ENCODE assay signal across 19 cellular contexts in the genomic region with DNA sequence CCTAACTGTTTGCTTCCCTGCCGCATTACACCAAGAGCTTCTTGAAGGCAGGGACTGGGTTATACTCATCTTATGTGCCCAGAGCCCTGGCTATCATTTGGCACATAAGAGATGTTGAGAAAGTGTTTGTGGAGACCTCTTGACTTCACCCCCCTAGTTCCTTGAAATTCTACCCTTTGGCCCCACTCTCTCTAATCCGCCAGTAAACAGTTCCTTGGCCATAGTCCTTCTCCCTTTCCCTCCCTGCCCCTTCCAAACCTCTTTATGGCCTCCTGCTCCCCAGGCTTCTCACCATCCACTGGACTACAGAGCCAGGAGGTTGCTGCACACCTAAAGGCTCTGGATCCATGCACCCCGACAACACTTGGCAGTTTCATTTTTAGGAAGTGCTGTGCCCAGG. TPM values are rescaled to one million over a fixed set of nuclear protein-coding genes. Genes with fewer than 3 reads are reported as not detected.
DNase-seq lines count a peak whose midpoint lies in the region; ATAC-seq and TF ChIP-seq lines count a peak whose summit lies in the region.
"Had no signal": no experiment of that assay in that cellular context is flagged by ENCODE, and none has a peak within 500 bp of the region (broad histone marks: within the 10 kb centered on the region; RNA-seq: fewer than 3 reads in every experiment).

No MANE protein-coding gene starts in this region.

- H3K27ac ChIP-seq in left ventricle myocardium inferior (replicated peaks) (peak overlapping the region; percentile 94), heart right ventricle (peak overlapping the region in 3 of 10 donors; percentile 88 to 93 (median 91)), temporal lobe (ENCODE audit: low read depth, low read length) (peak overlapping the region; percentile 82), neuronal stem cell (replicated peaks; ENCODE audit: low read length) (no peak overlapping the region)
- H3K27ac ChIP-seq in naive thymus-derived CD4-positive, alpha-beta T cell (ENCODE audit: low read depth, low read length) = no peak overlapping the region
- H3K27ac ChIP-seq: GM23248, KMS-11 had no signal

- H3K79me1 ChIP-seq in neuronal stem cell (ENCODE audit: low read depth, low read length) = no peaks in the 10 kb centered on the region

- H3K9me3 ChIP-seq in left ventricle myocardium inferior (replicated peaks) = no peaks in the 10 kb centered on the region
- no peaks in the 10 kb centered on the region for H3K9me3 ChIP-seq in heart right ventricle
- no peaks in the 10 kb centered on the region for H3K9me3 ChIP-seq in naive thymus-derived CD4-positive, alpha-beta T cell (ENCODE audit: control insufficient read depth in 2 of 3, low read length in 3 of 3)
- no peaks in the 10 kb centered on the region for H3K9me3 ChIP-seq in neuronal stem cell (replicated peaks in 1 of 2; ENCODE audit: control insufficient read depth in 2 of 2, insufficient read depth in 1 of 2, low read depth in 1 of 2, low read length in 2 of 2)
- H3K9me3 ChIP-seq: Peyer's patch had no signal

- no peak overlapping the region for H2AFZ ChIP-seq in neuronal stem cell (ENCODE audit: low read length)
- H2AFZ ChIP-seq: GM23248 had no signal

- peaks cover 13% of the 10 kb centered on the region for H3K4me1 Mint-ChIP-seq in activated B cell treated with CpG ODN at 0.5 μM for 24 hours
- H3K4me1 Mint-ChIP-seq in naive thymus-derived CD4-positive, alpha-beta T cell = peaks cover 0 to 18% (median 12%) of the 10 kb centered on the region in 7 donors

- ATAC-seq in heart right ventricle (no peak), activated B cell treated with CpG ODN at 0.5 μM for 24 hours (ENCODE audit: low read depth) (no peak)
- ATAC-seq in naive thymus-derived CD4-positive, alpha-beta T cell = no peak

- H2AK5ac ChIP-seq in neuronal stem cell (ENCODE audit: low read depth, low read length) = no peak overlapping the region

- intact Hi-C loops in left ventricle myocardium inferior (cut with micrococcal nuclease) (no loop called here), heart right ventricle (cut with DNase I) (no loop called here), activated B cell treated with CpG ODN at 0.5 μM for 24 hours (cut with micrococcal nuclease) (no loop called here)
- intact Hi-C loops in naive thymus-derived CD4-positive, alpha-beta T cell (cut with micrococcal nuclease) = no loop called here

- H3K9ac ChIP-seq in neuronal stem cell (ENCODE audit: low read depth, low read length, poor library complexity) = no peak overlapping the region
- H3K9ac ChIP-seq: GM23248, KMS-11 had no signal

- no peaks in the 10 kb centered on the region for H3K27me3 ChIP-seq in left ventricle myocardium inferior (ENCODE audit: low read depth)
- H3K27me3 ChIP-seq in heart right ventricle = peaks cover 0 to 11% (median 0%) of the 10 kb centered on the region in 7 donors
- H3K27me3 ChIP-seq in naive thymus-derived CD4-positive, alpha-beta T cell (ENCODE audit: control insufficient read depth in 2 of 2, insufficient read depth in 2 of 2, low read length in 2 of 2) = no peaks in the 10 kb centered on the region
- H3K27me3 ChIP-seq in neuronal stem cell (ENCODE audit: control insufficient read depth in 3 of 3, insufficient read depth in 3 of 3, low read depth in 1 of 3, low read length in 3 of 3) = peaks cover 0 to 73% (median 0%) of the 10 kb centered on the region in 3 experiments
- H3K27me3 ChIP-seq: Peyer's patch had no signal

- no peaks in the 10 kb centered on the region for H3K27me3 Mint-ChIP-seq in activated B cell treated with CpG ODN at 0.5 μM for 24 hours
- peaks cover 0 to 51% (median 0%) of the 10 kb centered on the region in 5 donors for H3K27me3 Mint-ChIP-seq in naive thymus-derived CD4-positive, alpha-beta T cell

- TF ChIP-seq CTCF in left ventricle myocardium inferior (IDR thresholded peaks at IDR 0.05; ENCODE audit: borderline replicate concordance) (no peak), heart right ventricle (IDR thresholded peaks at IDR 0.05) (no peak), activated B cell treated with CpG ODN at 0.5 μM for 24 hours (IDR thresholded peaks at IDR 0.05) (no peak)

- no peak overlapping the region for H2BK15ac ChIP-seq in neuronal stem cell (ENCODE audit: low read length)

- no peak overlapping the region for H3K4me3 ChIP-seq in left ventricle myocardium inferior
- no peak overlapping the region for H3K4me3 ChIP-seq in heart right ventricle
- H3K4me3 ChIP-seq in naive thymus-derived CD4-positive, alpha-beta T cell (ENCODE audit: low read length) = no peak overlapping the region
- H3K4me3 ChIP-seq in neuronal stem cell (ENCODE audit: low read length in 2 of 2) = no peak overlapping the region
- H3K4me3 ChIP-seq: GM23248, Peyer's patch had no signal

- H2BK12ac ChIP-seq in neuronal stem cell (ENCODE audit: low read length) = no peak overlapping the region

- WGBS in heart right ventricle, 2 donors = 73 to 77% methylated on average over 3 of the region's 3 CpGs
- no CpG with 5 or more reads among the region's 3 CpGs for WGBS in neuronal stem cell (ENCODE audit: extremely low coverage in 2 of 2, insufficient read length in 2 of 2, insufficient replicate concordance in 1 of 2), 2 donors

- H3K4me3 Mint-ChIP-seq in activated B cell treated with CpG ODN at 0.5 μM for 24 hours = no peak overlapping the region
- peak overlapping the region in 6 of 10 donors; percentile 14 to 93 (median 44) for H3K4me3 Mint-ChIP-seq in naive thymus-derived CD4-positive, alpha-beta T cell
- H3K4me3 Mint-ChIP-seq: HFFc6 had no signal

- no peaks in the 10 kb centered on the region for H3K36me3 Mint-ChIP-seq in activated B cell treated with CpG ODN at 0.5 μM for 24 hours (ENCODE audit: low read depth)
- H3K36me3 Mint-ChIP-seq in naive thymus-derived CD4-positive, alpha-beta T cell = no peaks in the 10 kb centered on the region

- no peak overlapping the region for H3K18ac ChIP-seq in neuronal stem cell (ENCODE audit: low read length)

- no peak overlapping the region for H4K8ac ChIP-seq in neuronal stem cell (ENCODE audit: low read depth, low read length)

- CTCF ChIA-PET in activated B cell treated with CpG ODN at 0.5 μM for 24 hours (lab: Charles Lee) = interaction anchor here (2.7 kb wide), 1 partner anchor 17 kb away, joined by 9 read pairs; no protein-coding TSS in a partner anchor
- CTCF ChIA-PET in naive thymus-derived CD4-positive, alpha-beta T cell (lab: Charles Lee) = interaction anchor here (1.0 to 2.3 kb wide), 3 partner anchors 19 to 474 kb away, joined by 3 to 6 read pairs (median 3); no protein-coding TSS in a partner anchor

- DNase-seq in left ventricle myocardium inferior (no peak), heart right ventricle (no peak), activated B cell treated with CpG ODN at 0.5 μM for 24 hours (no peak), NCI-H524 (lab: John Stamatoyannopoulos, UW) (no peak), neuronal stem cell (ENCODE audit: low spot score) (no peak), NCI-H2227 treated with DMSO at 0.1 percent for 48 hours (lab: John Stamatoyannopoulos, UW) (no peak)
- DNase-seq in naive thymus-derived CD4-positive, alpha-beta T cell = no peak
- DNase-seq: DMS 273 treated with DMSO at 0.1 percent for 48 hours, GM23248, HFFc6, MM.1S, NCI-H1105, NCI-H187 treated with DMSO at 0.1 percent for 48 hours, NCI-H2171 treated with DMSO at 0.1 percent for 48 hours, NCI-H510A, Peyer's patch, SHP77 had no signal

- peak overlapping the region; percentile 30 for H3K27ac Mint-ChIP-seq in activated B cell treated with CpG ODN at 0.5 μM for 24 hours
- H3K27ac Mint-ChIP-seq in naive thymus-derived CD4-positive, alpha-beta T cell = peak overlapping the region in 5 of 9 donors; percentile 1 to 65 (median 6)
- H3K27ac Mint-ChIP-seq: HFFc6 had no signal

- no peaks in the 10 kb centered on the region for H3K36me3 ChIP-seq in left ventricle myocardium inferior
- no peaks in the 10 kb centered on the region for H3K36me3 ChIP-seq in heart right ventricle
- peaks cover 0 to 6% (median 0%) of the 10 kb centered on the region in 3 experiments for H3K36me3 ChIP-seq in naive thymus-derived CD4-positive, alpha-beta T cell (ENCODE audit: control insufficient read depth in 2 of 3, insufficient read depth in 3 of 3, low read length in 3 of 3)
- no peaks in the 10 kb centered on the region for H3K36me3 ChIP-seq in neuronal stem cell (replicated peaks in 1 of 2; ENCODE audit: control insufficient read depth in 2 of 2, insufficient read depth in 2 of 2, low read length in 2 of 2)
- H3K36me3 ChIP-seq: Peyer's patch had no signal

- H3K4me2 ChIP-seq in neuronal stem cell (ENCODE audit: insufficient read depth, low read length, poor library complexity, severe bottlenecking) = no peak overlapping the region
- H3K4me2 ChIP-seq: KMS-11 had no signal

- H3K23ac ChIP-seq in neuronal stem cell (ENCODE audit: low read depth, low read length, poor library complexity) = no peak overlapping the region

- H3K4me1 ChIP-seq in left ventricle myocardium inferior (peaks cover 63% of the 10 kb centered on the region), heart right ventricle (peaks cover 0 to 61% (median 33%) of the 10 kb centered on the region in 9 donors), neuronal stem cell (ENCODE audit: control insufficient read depth in 2 of 2, insufficient read depth in 1 of 2, low read depth in 1 of 2, low read length in 2 of 2) (peaks cover 7 to 17% of the 10 kb centered on the region in 2 donors)
- H3K4me1 ChIP-seq in naive thymus-derived CD4-positive, alpha-beta T cell (ENCODE audit: control insufficient read depth in 2 of 2, insufficient read depth in 2 of 2, low read length in 2 of 2) = peaks cover 6 to 9% of the 10 kb centered on the region in 2 donors

- no peak overlapping the region for H2BK120ac ChIP-seq in neuronal stem cell (ENCODE audit: low read depth, low read length)

- POLR2A ChIA-PET in activated B cell treated with CpG ODN at 0.5 μM for 24 hours (lab: Charles Lee) = no interaction called here
- POLR2A ChIA-PET in naive thymus-derived CD4-positive, alpha-beta T cell (lab: Charles Lee) = no interaction called here

- no peak overlapping the region for H3K4ac ChIP-seq in neuronal stem cell (ENCODE audit: low read length)

- no peak overlapping the region for H2BK5ac ChIP-seq in neuronal stem cell (ENCODE audit: low read length)

- H3K9me3 Mint-ChIP-seq in activated B cell treated with CpG ODN at 0.5 μM for 24 hours = no peaks in the 10 kb centered on the region
- no peaks in the 10 kb centered on the region for H3K9me3 Mint-ChIP-seq in naive thymus-derived CD4-positive, alpha-beta T cell
- H3K9me3 Mint-ChIP-seq: HFFc6 had no signal

- H3K14ac ChIP-seq in neuronal stem cell (ENCODE audit: low read length) = no peak overlapping the region

- H4K91ac ChIP-seq in neuronal stem cell (ENCODE audit: low read depth, low read length, poor library complexity) = no peak overlapping the region

RNA-seq across cellular contexts. Expression of gene CDK18, which starts 1.5 kb away (rescaled TPM):
- 179 TPM for total RNA-seq in left ventricle myocardium inferior
- total RNA-seq in heart right ventricle = 100 to 1,000 TPM; 122 to 199 (median 164) TPM
- polyA plus RNA-seq in heart right ventricle = 100 to 1,000 TPM in 1 of 2 donors, 10 to 100 TPM in 1; 41.4 to 156 TPM
- 1.9 and 2.6 TPM in 2 replicates for total RNA-seq in activated B cell treated with CpG ODN at 0.5 μM for 24 hours
- total RNA-seq in naive thymus-derived CD4-positive, alpha-beta T cell = 1 to 10 TPM in 4 of 5 experiments, under 1 TPM in 1; 0.85 to 3.6 (median 3.0) TPM
- 1 to 10 TPM in 1 of 2 donors, under 1 TPM in 1; 0.20 to 1.8 TPM for polyA plus RNA-seq in naive thymus-derived CD4-positive, alpha-beta T cell
- total RNA-seq in temporal lobe = 1.2 TPM
- polyA plus RNA-seq in neuronal stem cell (2013, experiment 1 of 2) = 25.8 TPM
- 25.5 TPM for polyA plus RNA-seq in neuronal stem cell (2013, experiment 2 of 2)
- total RNA-seq: GM23248 had no signal
- polyA plus RNA-seq: GM23248 had no signal

RNA-seq across cellular contexts. Expression of gene BLACAT1, which starts 47.1 kb away (rescaled TPM):
- total RNA-seq in left ventricle myocardium inferior = not detected
- under 1 TPM in 1 of 10 donors, not detected in 9; 0.15 TPM for total RNA-seq in heart right ventricle
- polyA plus RNA-seq in heart right ventricle = not detected
- total RNA-seq in activated B cell treated with CpG ODN at 0.5 μM for 24 hours = 0.07 TPM in 1 of 2 replicates, not detected in the other
- total RNA-seq in naive thymus-derived CD4-positive, alpha-beta T cell = under 1 TPM in 4 of 5 experiments, not detected in 1; 0.12 to 0.44 (median 0.31) TPM
- under 1 TPM in 1 of 2 donors, not detected in 1; 0.13 TPM for polyA plus RNA-seq in naive thymus-derived CD4-positive, alpha-beta T cell
- total RNA-seq in temporal lobe = 1.5 TPM
- 75.0 TPM for polyA plus RNA-seq in neuronal stem cell (2013, experiment 1 of 2)
- polyA plus RNA-seq in neuronal stem cell (2013, experiment 2 of 2) = 75.3 TPM
- total RNA-seq: GM23248, HFFc6 had no signal
- polyA plus RNA-seq: GM23248 had no signal

Comparison
In these comparisons a context has a peak if more than half of its experiments do, and no peak if none do; other contexts are left out.
1. H3K27ac ChIP-seq: peak in left ventricle myocardium inferior (single experiment) and temporal lobe (single experiment); none in naive thymus-derived CD4-positive, alpha-beta T cell (single experiment) and neuronal stem cell (single experiment).
2. RNA of gene CDK18, which starts 1.5 kb away (total RNA-seq): 179 TPM in left ventricle myocardium inferior (single experiment) and 122 to 199 TPM in heart right ventricle; 0.85 to 3.6 TPM in naive thymus-derived CD4-positive, alpha-beta T cell, 1.9 to 2.6 TPM in activated B cell treated with CpG ODN at 0.5 μM for 24 hours and 1.2 TPM in temporal lobe (single experiment); every median in the first group is over 10 times any median in the second.